ENCODE assay signal across 1 cellular context in the genomic region with DNA sequence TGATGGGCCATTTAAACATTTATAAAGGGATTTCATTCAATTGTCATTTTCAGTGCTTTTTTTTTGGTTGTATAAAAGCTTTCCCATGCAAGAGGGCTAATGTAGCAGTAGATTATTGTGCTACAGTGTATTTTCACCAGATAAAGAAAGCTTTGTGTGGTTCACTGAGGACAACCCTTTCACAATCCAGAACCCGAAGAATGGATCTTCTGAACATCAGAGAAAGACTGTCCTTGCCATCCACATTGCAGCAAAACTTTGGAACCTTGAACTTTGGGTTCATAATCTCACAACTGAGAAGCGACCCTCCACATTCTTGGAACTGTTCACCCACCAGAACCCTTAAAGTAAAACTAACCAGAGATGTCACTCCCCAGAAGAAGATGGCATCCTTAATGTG.
TF ChIP-seq lines count a peak whose summit lies in the region.

No MANE protein-coding gene starts in this region.

TF ChIP-seq in HepG2, 621 proteins besides CTCF, POLR2A, EP300 and RAD21:
- TF ChIP-seq NCOR1 (IDR thresholded peaks at IDR 0.05; ENCODE audit: borderline replicate concordance, low read length) (peak; percentile 36; the same call in 1 of the 2 replicates), SOX6 (IDR thresholded peaks at IDR 0.05) (no peak), SOX6 (CRISPR knock-in tag; IDR thresholded peaks at IDR 0.05) (peak; percentile 19; the same call in 1 of the 2 replicates), HNF4A (CRISPR knock-in tag; IDR thresholded peaks at IDR 0.05) (peak; percentile 57), GATAD2A (CRISPR knock-in tag; IDR thresholded peaks at IDR 0.05) (0 out of 2 replicates have a peak, but pooled peaks have one; percentile 22)
- TF ChIP-seq, protein P1, sequence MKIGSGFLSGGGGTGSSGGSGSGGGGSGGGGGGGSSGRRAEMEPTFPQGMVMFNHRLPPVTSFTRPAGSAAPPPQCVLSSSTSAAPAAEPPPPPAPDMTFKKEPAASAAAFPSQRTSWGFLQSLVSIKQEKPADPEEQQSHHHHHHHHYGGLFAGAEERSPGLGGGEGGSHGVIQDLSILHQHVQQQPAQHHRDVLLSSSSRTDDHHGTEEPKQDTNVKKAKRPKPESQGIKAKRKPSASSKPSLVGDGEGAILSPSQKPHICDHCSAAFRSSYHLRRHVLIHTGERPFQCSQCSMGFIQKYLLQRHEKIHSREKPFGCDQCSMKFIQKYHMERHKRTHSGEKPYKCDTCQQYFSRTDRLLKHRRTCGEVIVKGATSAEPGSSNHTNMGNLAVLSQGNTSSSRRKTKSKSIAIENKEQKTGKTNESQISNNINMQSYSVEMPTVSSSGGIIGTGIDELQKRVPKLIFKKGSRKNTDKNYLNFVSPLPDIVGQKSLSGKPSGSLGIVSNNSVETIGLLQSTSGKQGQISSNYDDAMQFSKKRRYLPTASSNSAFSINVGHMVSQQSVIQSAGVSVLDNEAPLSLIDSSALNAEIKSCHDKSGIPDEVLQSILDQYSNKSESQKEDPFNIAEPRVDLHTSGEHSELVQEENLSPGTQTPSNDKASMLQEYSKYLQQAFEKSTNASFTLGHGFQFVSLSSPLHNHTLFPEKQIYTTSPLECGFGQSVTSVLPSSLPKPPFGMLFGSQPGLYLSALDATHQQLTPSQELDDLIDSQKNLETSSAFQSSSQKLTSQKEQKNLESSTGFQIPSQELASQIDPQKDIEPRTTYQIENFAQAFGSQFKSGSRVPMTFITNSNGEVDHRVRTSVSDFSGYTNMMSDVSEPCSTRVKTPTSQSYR (CRISPR knock-in tag; IDR thresholded peaks at IDR 0.05; ENCODE audit: borderline replicate concordance), result no peak
